In the genomic region with DNA sequence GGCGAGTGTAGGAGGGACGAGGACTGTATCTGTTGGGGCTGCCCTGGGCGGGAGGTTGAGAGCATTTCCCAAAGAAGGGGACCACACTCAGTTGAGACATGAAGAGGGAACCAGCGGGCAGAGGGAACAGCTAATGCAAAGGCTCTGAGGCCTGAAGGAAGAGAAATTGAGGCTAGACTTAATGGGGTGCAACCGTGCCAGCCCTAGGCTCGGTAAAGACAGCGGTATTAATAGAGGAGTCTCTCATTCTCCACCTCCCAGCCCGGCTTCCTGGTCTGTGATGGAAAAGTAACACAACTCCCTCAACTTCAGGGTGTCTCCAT, we compare ENCODE assay signal across 9 cellular contexts. TPM values are rescaled to one million over a fixed set of nuclear protein-coding genes. Genes with fewer than 3 reads are reported as not detected.
DNase-seq lines count a peak whose midpoint lies in the region; ATAC-seq and TF ChIP-seq lines count a peak whose summit lies in the region.
"Had no signal": no experiment of that assay in that cellular context is flagged by ENCODE, and none has a peak within 500 bp of the region (broad histone marks: within the 10 kb centered on the region; RNA-seq: fewer than 3 reads in every experiment).

No MANE protein-coding gene starts in this region.

- H3K36me3 ChIP-seq in OCI-LY7 (ENCODE audit: insufficient read depth, low read length) (peaks cover 34% of the 10 kb centered on the region), endodermal cell (ENCODE audit: control insufficient read depth, insufficient read depth, low read length) (peaks cover 8% of the 10 kb centered on the region), parathyroid adenoma (ENCODE audit: control insufficient read depth, insufficient read depth, low read length) (no peaks in the 10 kb centered on the region)

- no peak overlapping the region for H3K9ac ChIP-seq in endodermal cell (ENCODE audit: extremely low read depth, low read length, poor library complexity, severe bottlenecking)
- no peak overlapping the region for H3K9ac ChIP-seq in parathyroid adenoma

- intact Hi-C loops in Calu3 (cut with micrococcal nuclease; ENCODE audit: unreplicated experiment), result no loop called here
- intact Hi-C loops in OCI-LY7 (cut with micrococcal nuclease; ENCODE audit: unreplicated experiment), result no loop called here

- no peaks in the 10 kb centered on the region for H3K27me3 ChIP-seq in endodermal cell (ENCODE audit: control insufficient read depth, insufficient read depth, low read length, poor library complexity, severe bottlenecking)
- no peaks in the 10 kb centered on the region for H3K27me3 ChIP-seq in parathyroid adenoma (ENCODE audit: control insufficient read depth, insufficient read depth, low read length)

- 0 out of 2 replicates have a peak, but pooled peaks cover 12% of the 10 kb centered on the region for H4K20me1 ChIP-seq in OCI-LY7 (ENCODE audit: insufficient read depth, low read length)

- DNase-seq in Calu3 (no peak), OCI-LY7 (ENCODE audit: low spot score) (no peak), endodermal cell (no peak), NCI-H748 (lab: John Stamatoyannopoulos, UW; ENCODE audit: unreplicated experiment) (no peak), germinal center (ENCODE audit: low spot score) (no peak), NCI-H2081 treated with DMSO at 0.1 percent for 48 hours (lab: John Stamatoyannopoulos, UW) (no peak)
- DNase-seq: NCI-H1436 treated with DMSO at 0.1 percent for 48 hours had no signal

- H3K27ac Mint-ChIP-seq in Calu3 (ENCODE audit: unreplicated experiment) (peak overlapping the region; percentile 33), endodermal cell (peak overlapping the region; percentile 30)

- no peak for ATAC-seq in HG02970 (IDR thresholded peaks at IDR 0.05; ENCODE audit: low FRiP score, unreplicated experiment)

- H3K79me2 ChIP-seq in OCI-LY7 (ENCODE audit: insufficient read depth, low read depth, low read length) (peaks cover 8% of the 10 kb centered on the region; the same call in 1 of the 2 replicates), parathyroid adenoma (no peaks in the 10 kb centered on the region)

- H3K4me1 ChIP-seq in OCI-LY7 (ENCODE audit: insufficient read depth, low read length, poor library complexity, severe bottlenecking) (peaks cover 26% of the 10 kb centered on the region), endodermal cell (ENCODE audit: control insufficient read depth, insufficient read depth, low read length) (no peaks in the 10 kb centered on the region), parathyroid adenoma (peaks cover 5% of the 10 kb centered on the region)

- H3K9me2 ChIP-seq in OCI-LY7 (ENCODE audit: insufficient read depth, low read length), result no peaks in the 10 kb centered on the region

- H3K4me3 Mint-ChIP-seq in Calu3 (ENCODE audit: low read depth, unreplicated experiment) (peak overlapping the region; percentile 72), endodermal cell (peak overlapping the region; percentile 82)

- no peaks in the 10 kb centered on the region for H3K9me3 Mint-ChIP-seq in Calu3 (ENCODE audit: low read depth, unreplicated experiment)
- no peaks in the 10 kb centered on the region for H3K9me3 Mint-ChIP-seq in endodermal cell

- H3K4me3 ChIP-seq in OCI-LY7 (ENCODE audit: low read depth, low read length, poor library complexity, severe bottlenecking), result peak overlapping the region; percentile 97
- peak overlapping the region; percentile 93 for H3K4me3 ChIP-seq in endodermal cell (ENCODE audit: low read length)
- H3K4me3 ChIP-seq in parathyroid adenoma (ENCODE audit: low read depth, low read length), result peak overlapping the region; percentile 81

- H3K27me3 Mint-ChIP-seq in Calu3 (ENCODE audit: unreplicated experiment) (no peaks in the 10 kb centered on the region), endodermal cell (ENCODE audit: insufficient read depth) (no peaks in the 10 kb centered on the region)

- TF ChIP-seq CTCF in Calu3 (IDR thresholded peaks at IDR 0.05; ENCODE audit: unreplicated experiment) (no peak), OCI-LY7 (conservative IDR thresholded peaks at IDR 0.05; ENCODE audit: low read length) (no peak), endodermal cell (conservative IDR thresholded peaks at IDR 0.05) (no peak), parathyroid adenoma (IDR thresholded peaks at IDR 0.05) (no peak)

- CTCF ChIA-PET in Calu3 (lab: Charles Lee) (no interaction called here), OCI-LY7 (lab: Charles Lee; ENCODE audit: unreplicated experiment) (interaction anchor here (1.3 kb wide), 1 partner anchor 23 kb away, joined by 3 read pairs; no protein-coding TSS in a partner anchor)

- POLR2A ChIA-PET in OCI-LY7 (lab: Charles Lee), result interaction anchor here (0.8 kb wide), 1 partner anchor 11 kb away, joined by 3 read pairs; no protein-coding TSS in a partner anchor

- H3K4me1 Mint-ChIP-seq in Calu3 (ENCODE audit: low read depth, unreplicated experiment) (peaks cover 8% of the 10 kb centered on the region), endodermal cell (peaks cover 10% of the 10 kb centered on the region)

- H3K9me3 ChIP-seq in OCI-LY7 (ENCODE audit: low read length) (no peaks in the 10 kb centered on the region), endodermal cell (ENCODE audit: control insufficient read depth, low read length) (no peaks in the 10 kb centered on the region), parathyroid adenoma (ENCODE audit: control insufficient read depth, low read length) (no peaks in the 10 kb centered on the region)

- H3K36me3 Mint-ChIP-seq in Calu3 (ENCODE audit: insufficient read depth, unreplicated experiment) (peaks cover 28% of the 10 kb centered on the region), endodermal cell (ENCODE audit: low read depth) (peaks cover 16% of the 10 kb centered on the region)

- H3K4me2 ChIP-seq in OCI-LY7 (ENCODE audit: low read length), result peak overlapping the region; percentile 89
- peak overlapping the region; percentile 90 for H3K4me2 ChIP-seq in parathyroid adenoma (ENCODE audit: low read length)

- peak overlapping the region; percentile 11; the same call in 1 of the 2 replicates for H2AFZ ChIP-seq in OCI-LY7 (ENCODE audit: low read length)
- H2AFZ ChIP-seq in parathyroid adenoma, result no peak overlapping the region

- 82% methylated on average over 8 of the region's 8 CpGs for WGBS in endodermal cell (ENCODE audit: insufficient coverage in 1 of 2, insufficient read length in 1 of 2), 2 experiments

- BruUV-seq in Calu3 (replicated peaks; lab: Mats Ljungman, UMichigan) (no TSS peak), OCI-LY7 (replicated peaks; lab: Mats Ljungman, UMichigan) (no TSS peak)

- H3K27ac ChIP-seq in OCI-LY7 (ENCODE audit: low read depth, low read length, poor library complexity, severe bottlenecking) (peak overlapping the region; percentile 53), endodermal cell (ENCODE audit: low read depth, low read length) (no peak overlapping the region), parathyroid adenoma (no peak overlapping the region)

RNA-seq across cellular contexts. Expression of gene MPV17L2, which starts 1.2 kb away (rescaled TPM):
- total RNA-seq in Calu3 (2022), result 10.9 and 11.5 TPM in 2 replicates
- 21.9 and 23.7 TPM in 2 replicates for total RNA-seq in OCI-LY7 (2014; rRNA removed; shearing (Covaris generic))
- 18.1 and 22.6 TPM in 2 replicates for total RNA-seq in OCI-LY7 (2022)
- total RNA-seq in endodermal cell, result 10 to 100 TPM; 20.9 to 21.8 TPM
- polyA plus RNA-seq in endodermal cell (2013, experiment 1 of 2), result 21.9 TPM
- polyA plus RNA-seq in endodermal cell (2013, experiment 2 of 2), result 18.8 TPM

RNA-seq across cellular contexts. Expression of gene RAB3A, which starts 9.7 kb away (rescaled TPM):
- total RNA-seq in Calu3 (2022) (1.9 TPM in 2 replicates), OCI-LY7 (2022) (6.9 and 8.6 TPM in 2 replicates), endodermal cell (1 to 10 TPM; 3.6 to 3.9 TPM)
- total RNA-seq in OCI-LY7 (2014; rRNA removed; shearing (Covaris generic)), result 2.9 and 4.9 TPM in 2 replicates
- polyA plus RNA-seq in endodermal cell (2013, experiment 1 of 2), result 13.9 TPM
- 13.6 TPM for polyA plus RNA-seq in endodermal cell (2013, experiment 2 of 2)

RNA-seq across cellular contexts. Expression of gene IFI30, which starts 20.6 kb away (rescaled TPM):
- 22.4 and 41.8 TPM in 2 replicates for total RNA-seq in Calu3 (2022)
- 141 and 195 TPM in 2 replicates for total RNA-seq in OCI-LY7 (2014; rRNA removed; shearing (Covaris generic))
- total RNA-seq in OCI-LY7 (2022), result 117 and 170 TPM in 2 replicates
- total RNA-seq in endodermal cell, result 10 to 100 TPM; 10.6 to 11.0 TPM
- 6.8 TPM for polyA plus RNA-seq in endodermal cell (2013, experiment 1 of 2)
- 3.1 TPM for polyA plus RNA-seq in endodermal cell (2013, experiment 2 of 2)

RNA-seq across cellular contexts. Expression of gene PDE4C, which starts 32.1 kb away (rescaled TPM):
- total RNA-seq in Calu3 (2022) (0.90 and 2.4 TPM in 2 replicates), OCI-LY7 (2022) (0.77 and 1.4 TPM in 2 replicates), endodermal cell (1 to 10 TPM; 1.1 to 2.4 TPM)
- not detected in 2 replicates for total RNA-seq in OCI-LY7 (2014; rRNA removed; shearing (Covaris generic))
- polyA plus RNA-seq in endodermal cell (2013, experiment 1 of 2), result 0.93 TPM
- 1.1 TPM for polyA plus RNA-seq in endodermal cell (2013, experiment 2 of 2)

RNA-seq across cellular contexts. Expression of gene PIK3R2, which starts 41.2 kb away (rescaled TPM):
- 22.5 and 23.2 TPM in 2 replicates for total RNA-seq in Calu3 (2022)
- total RNA-seq in OCI-LY7 (2014; rRNA removed; shearing (Covaris generic)), result 1.6 and 3.2 TPM in 2 replicates
- 20.5 and 30.0 TPM in 2 replicates for total RNA-seq in OCI-LY7 (2022)
- total RNA-seq in endodermal cell, result 10 to 100 TPM; 52.9 to 58.8 TPM
- polyA plus RNA-seq in endodermal cell (2013, experiment 1 of 2), result 57.1 TPM
- 50.7 TPM for polyA plus RNA-seq in endodermal cell (2013, experiment 2 of 2)
